ENCODE assay signal across 12 cellular contexts in genomic region chr14:53850714-53851296, GRCh38.
DNase-seq lines count a peak whose midpoint lies in the region; ATAC-seq and TF ChIP-seq lines count a peak whose summit lies in the region.
"Had no signal": no experiment of that assay in that cellular context is flagged by ENCODE, and none has a peak within 500 bp of the region (broad histone marks: within the 10 kb centered on the region; RNA-seq: fewer than 3 reads in every experiment).

No MANE protein-coding gene starts in this region.

- H3K4me1 Mint-ChIP-seq in activated T-helper 1 cell treated with anti-CD3 and anti-CD28 coated beads, Interleukin-12 subunit alpha, Interleukin-12 subunit beta, Interleukin-2, Interleukin-4 antibody, amounts not matched to agents 30 ng/mL and 10 ng/mL and 1 ng/mL, durations not matched to agents 14 hours and 24 hours and 36 hours (ENCODE audit: low read depth), result no peaks in the 10 kb centered on the region

- no peaks in the 10 kb centered on the region for H3K36me3 ChIP-seq in SJSA1
- H3K36me3 ChIP-seq: sigmoid colon had no signal

- no peak for TF ChIP-seq CTCF in fibroblast of villous mesenchyme (IDR thresholded peaks at IDR 0.05; ENCODE audit: insufficient read depth, low read depth, low read length)

- no peaks in the 10 kb centered on the region for H3K27me3 ChIP-seq in SJSA1 (replicated peaks)
- H3K27me3 ChIP-seq: sigmoid colon had no signal

- no peak overlapping the region for H3K4me3 Mint-ChIP-seq in activated T-helper 1 cell treated with anti-CD3 and anti-CD28 coated beads, Interleukin-12 subunit alpha, Interleukin-12 subunit beta, Interleukin-2, Interleukin-4 antibody, amounts not matched to agents 30 ng/mL and 10 ng/mL and 1 ng/mL, durations not matched to agents 14 hours and 24 hours and 36 hours

- intact Hi-C loops in sciatic nerve (cut with DNase I), result no loop called here
- intact Hi-C loops in activated T-helper 1 cell treated with anti-CD3 and anti-CD28 coated beads, Interleukin-12 subunit alpha, Interleukin-12 subunit beta, Interleukin-2, Interleukin-4 antibody, amounts not matched to agents 30 ng/mL and 10 ng/mL and 1 ng/mL, durations not matched to agents 14 hours and 24 hours and 36 hours (cut with micrococcal nuclease), result no loop called here

- ATAC-seq in sciatic nerve (peak; percentile 57), HG03460 (IDR thresholded peaks at IDR 0.05; ENCODE audit: unreplicated experiment) (no peak)

- no peaks in the 10 kb centered on the region for H3K9me3 ChIP-seq in SJSA1 (replicated peaks)
- H3K9me3 ChIP-seq: sigmoid colon had no signal

- no peak overlapping the region for H3K27ac Mint-ChIP-seq in activated T-helper 1 cell treated with anti-CD3 and anti-CD28 coated beads, Interleukin-12 subunit alpha, Interleukin-12 subunit beta, Interleukin-2, Interleukin-4 antibody, amounts not matched to agents 30 ng/mL and 10 ng/mL and 1 ng/mL, durations not matched to agents 14 hours and 24 hours and 36 hours

- H3K36me3 Mint-ChIP-seq in activated T-helper 1 cell treated with anti-CD3 and anti-CD28 coated beads, Interleukin-12 subunit alpha, Interleukin-12 subunit beta, Interleukin-2, Interleukin-4 antibody, amounts not matched to agents 30 ng/mL and 10 ng/mL and 1 ng/mL, durations not matched to agents 14 hours and 24 hours and 36 hours (ENCODE audit: low read depth), result no peaks in the 10 kb centered on the region

- no peak overlapping the region for H3K4me3 ChIP-seq in SJSA1
- no peak overlapping the region for H3K4me3 ChIP-seq in fibroblast of villous mesenchyme (ENCODE audit: low read depth, low read length)
- H3K4me3 ChIP-seq: sigmoid colon had no signal

- DNase-seq in H4 (ENCODE audit: low spot score) (peak; percentile 45), SJSA1 (ENCODE audit: low read depth in 1 of 2, low spot score in 2 of 2) (peak in 1 of 2 experiments; percentile 63), fibroblast of villous mesenchyme (ENCODE audit: low read depth) (peak; percentile 50), sciatic nerve (ENCODE audit: low spot score) (no peak), NCI-H2171 (lab: John Stamatoyannopoulos, UW) (no peak), mesenteric fat pad (ENCODE audit: low spot score) (no peak)
- DNase-seq in activated T-helper 1 cell treated with anti-CD3 and anti-CD28 coated beads, Interleukin-12 subunit alpha, Interleukin-12 subunit beta, Interleukin-2, Interleukin-4 antibody, amounts not matched to agents 30 ng/mL and 10 ng/mL and 1 ng/mL, durations not matched to agents 14 hours and 24 hours and 36 hours (ENCODE audit: low spot score), result no peak
- DNase-seq: head of caudate nucleus, midbrain, Right ventricle myocardium superior, sigmoid colon had no signal

- peak overlapping the region; percentile 72 for H3K27ac ChIP-seq in SJSA1
- H3K27ac ChIP-seq: sigmoid colon had no signal

- peaks cover 26% of the 10 kb centered on the region for H3K4me1 ChIP-seq in SJSA1 (replicated peaks)
- H3K4me1 ChIP-seq: sigmoid colon had no signal

- peaks cover 1% of the 10 kb centered on the region for H3K27me3 Mint-ChIP-seq in activated T-helper 1 cell treated with anti-CD3 and anti-CD28 coated beads, Interleukin-12 subunit alpha, Interleukin-12 subunit beta, Interleukin-2, Interleukin-4 antibody, amounts not matched to agents 30 ng/mL and 10 ng/mL and 1 ng/mL, durations not matched to agents 14 hours and 24 hours and 36 hours (ENCODE audit: insufficient read depth)

- no peaks in the 10 kb centered on the region for H3K9me3 Mint-ChIP-seq in activated T-helper 1 cell treated with anti-CD3 and anti-CD28 coated beads, Interleukin-12 subunit alpha, Interleukin-12 subunit beta, Interleukin-2, Interleukin-4 antibody, amounts not matched to agents 30 ng/mL and 10 ng/mL and 1 ng/mL, durations not matched to agents 14 hours and 24 hours and 36 hours

Comparison
In these comparisons a context has a peak if more than half of its experiments do, and no peak if none do; other contexts are left out.
1. DNase-seq: peak in H4 (single experiment) and fibroblast of villous mesenchyme (single experiment); none in sciatic nerve (single experiment), NCI-H2171 (single experiment), activated T-helper 1 cell treated with anti-CD3 and anti-CD28 coated beads, Interleukin-12 subunit alpha, Interleukin-12 subunit beta, Interleukin-2, Interleukin-4 antibody, amounts not matched to agents 30 ng/mL and 10 ng/mL and 1 ng/mL, durations not matched to agents 14 hours and 24 hours and 36 hours (single experiment) and mesenteric fat pad (single experiment).